8 cellular contexts compared by ENCODE assay signal in genomic region chr11:7575841-7576451, GRCh38.
A peak's percentile ranks its signal among the peaks of the same experiment; 100 is the strongest.
DNase-seq lines count a peak whose midpoint lies in the region; ATAC-seq and TF ChIP-seq lines count a peak whose summit lies in the region.

No MANE protein-coding gene starts in this region.

- H3K36me3 ChIP-seq in PC-3 (ENCODE audit: low read depth, low read length) (no peaks in the 10 kb centered on the region), duodenal mucosa (ENCODE audit: control insufficient read depth in 1 of 2, insufficient read depth in 2 of 2, low read length in 2 of 2) (peaks cover 0 to 4% of the 10 kb centered on the region in 2 donors)

- H3K27me3 ChIP-seq in PC-3 (ENCODE audit: low read length) (no peaks in the 10 kb centered on the region), duodenal mucosa (ENCODE audit: control insufficient read depth in 1 of 2, insufficient read depth in 2 of 2, low read length in 2 of 2) (no peaks in the 10 kb centered on the region)

- no peak overlapping the region for H3K4me2 ChIP-seq in PC-3 (ENCODE audit: low read length)

- peaks cover 41% of the 10 kb centered on the region for H3K4me1 ChIP-seq in PC-3 (ENCODE audit: insufficient read depth, low read length)
- H3K4me1 ChIP-seq in duodenal mucosa (ENCODE audit: control insufficient read depth in 1 of 2, insufficient read depth in 2 of 2, low read length in 2 of 2): peaks cover 68 to 70% of the 10 kb centered on the region in 2 donors

- BruUV-seq in PC-3 (replicated peaks; lab: Mats Ljungman, UMichigan): no TSS peak

- H3K27me3 Mint-ChIP-seq in osteocyte (ENCODE audit: unreplicated experiment): no peaks in the 10 kb centered on the region

- intact Hi-C loops in PC-3 (cut with micrococcal nuclease): loop anchor here (10.0 kb wide), 1 partner anchor 431 kb away; no protein-coding TSS in a partner anchor

- H3K9me2 ChIP-seq in PC-3 (replicated peaks; ENCODE audit: low read length): no peaks in the 10 kb centered on the region

- peak overlapping the region; percentile 83 for H3K4me3 Mint-ChIP-seq in osteocyte (ENCODE audit: unreplicated experiment)

- no peak overlapping the region for H3K27ac ChIP-seq in PC-3 (ENCODE audit: low read length)
- peak overlapping the region; percentile 91 for H3K27ac ChIP-seq in duodenal mucosa (ENCODE audit: low read depth, low read length)

- ATAC-seq in PC-3: 0 out of 2 replicates have a peak, but pooled peaks have one; percentile 14

- H3K9me3 ChIP-seq in PC-3 (ENCODE audit: low read length) (no peaks in the 10 kb centered on the region), duodenal mucosa (ENCODE audit: control insufficient read depth in 1 of 2, low read length in 2 of 2) (no peaks in the 10 kb centered on the region)

- CTCF ChIA-PET in PC-3 (lab: Charles Lee): no interaction called here

- POLR2A ChIA-PET in PC-3 (lab: Charles Lee; ENCODE audit: unreplicated experiment): interaction anchor here (0.5 kb wide), 1 partner anchor 69 kb away, joined by 3 read pairs; no protein-coding TSS in a partner anchor

- H3K4me1 Mint-ChIP-seq in osteocyte (ENCODE audit: unreplicated experiment): peaks cover 90% of the 10 kb centered on the region

- H3F3A ChIP-seq in PC-3 (ENCODE audit: low read length, unreplicated experiment): no peaks in the 10 kb centered on the region

- H3K4me3 ChIP-seq in PC-3 (ENCODE audit: low read length) (no peak overlapping the region), duodenal mucosa (ENCODE audit: low read depth in 1 of 2, low read length in 2 of 2) (peak overlapping the region; percentile 64 to 77)

- peak overlapping the region; percentile 96 for H3K27ac Mint-ChIP-seq in osteocyte (ENCODE audit: unreplicated experiment)

- H3K9ac ChIP-seq in PC-3 (ENCODE audit: low read length): no peak overlapping the region
- peak overlapping the region; percentile 67 to 79 for H3K9ac ChIP-seq in duodenal mucosa (ENCODE audit: low read depth in 1 of 2, low read length in 2 of 2)

- H3K79me2 ChIP-seq in PC-3 (ENCODE audit: low read length): no peaks in the 10 kb centered on the region

- no peaks in the 10 kb centered on the region for H3K36me3 Mint-ChIP-seq in osteocyte (ENCODE audit: unreplicated experiment)

- H4K20me1 ChIP-seq in PC-3 (ENCODE audit: low read length): no peaks in the 10 kb centered on the region

- DNase-seq in Daoy (ENCODE audit: low read depth) (peak; percentile 54), PC-3 (peak; percentile 41), osteocyte (ENCODE audit: extremely low spot score, unreplicated experiment) (peak; percentile 86), NOMO-1 treated with DMSO at 0.1 percent for 48 hours (lab: John Stamatoyannopoulos, UW; ENCODE audit: unreplicated experiment) (no peak), GM10266 (ENCODE audit: extremely low spot score) (no peak), GM19238 (ENCODE audit: insufficient read length, low spot score) (no peak)
- DNase-seq in NK-92 treated with Interleukin-12 subunit alpha and Interleukin-12 subunit beta, amount 100 ng/mL, for 24 hours (lab: John Stamatoyannopoulos, UW): no peak

- no peaks in the 10 kb centered on the region for H3K9me3 Mint-ChIP-seq in osteocyte (ENCODE audit: unreplicated experiment)

- no peak overlapping the region for H2AFZ ChIP-seq in PC-3 (ENCODE audit: low read length)

- TF ChIP-seq CTCF in PC-3 (conservative IDR thresholded peaks at IDR 0.05; ENCODE audit: low read depth, low read length) (no peak), osteocyte (IDR thresholded peaks at IDR 0.05) (no peak), GM10266 (IDR thresholded peaks at IDR 0.05; ENCODE audit: control insufficient read depth, insufficient read depth, low read depth, missing control alignments) (no peak)

Comparison
In these comparisons a context has a peak if more than half of its experiments do, and no peak if none do; other contexts are left out.
1. DNase-seq: peak in Daoy (single experiment), PC-3 (single experiment) and osteocyte (single experiment); none in NOMO-1 treated with DMSO at 0.1 percent for 48 hours (single experiment), GM10266 (single experiment), GM19238 (single experiment) and NK-92 treated with Interleukin-12 subunit alpha and Interleukin-12 subunit beta, amount 100 ng/mL, for 24 hours (single experiment).